ENCODE assay signal across 16 cellular contexts in genomic region chr4:138659041-138659565, GRCh38.
"Had no signal": no experiment of that assay in that cellular context is flagged by ENCODE, and none has a peak within 500 bp of the region (broad histone marks: within the 10 kb centered on the region; RNA-seq: fewer than 3 reads in every experiment).

No MANE protein-coding gene starts in this region.

- H3K27ac Mint-ChIP-seq: activated naive CD8-positive, alpha-beta T cell had no signal

- H3K4me1 Mint-ChIP-seq: naive B cell had no signal

- ATAC-seq: activated T-cell treated with anti-CD3 and anti-CD28 coated beads, Interleukin-2, amount 50 U/mL, for 4 hours; right lobe of liver had no signal

- H3K27ac ChIP-seq: esophagus muscularis mucosa, prostate gland, right lobe of liver had no signal

- H3K4me3 Mint-ChIP-seq: activated naive CD8-positive, alpha-beta T cell; activated T-cell treated with anti-CD3 and anti-CD28 coated beads, Interleukin-2, amount 50 U/mL, for 4 hours; naive B cell had no signal

- H3K36me3 Mint-ChIP-seq: activated naive CD8-positive, alpha-beta T cell; naive B cell had no signal

- H3K9me3 ChIP-seq: esophagus muscularis mucosa, prostate gland, right lobe of liver had no signal

- H3K4me1 ChIP-seq: prostate gland, right lobe of liver had no signal

- H3K36me3 ChIP-seq: esophagus muscularis mucosa, prostate gland, right lobe of liver had no signal

- H3K27me3 ChIP-seq: esophagus muscularis mucosa, right lobe of liver had no signal

- H3K27me3 Mint-ChIP-seq: activated naive CD8-positive, alpha-beta T cell had no signal

- DNase-seq: activated CD4-positive, alpha-beta T cell treated with anti-CD3 and anti-CD28 coated beads, Interleukin-2, amount 50 U/mL, for 4 hours; activated CD4-positive, CD25-positive, alpha-beta regulatory T cell treated with anti-CD3 and anti-CD28 coated beads, Interleukin-2, amount 50 U/mL, for 72 hours; activated effector memory CD4-positive, alpha-beta T cell treated with anti-CD3 and anti-CD28 coated beads, Interleukin-2, amount 50 U/mL, for 16 hours; activated T-cell treated with anti-CD3 and anti-CD28 coated beads, Interleukin-2, amount 50 U/mL, for 4 hours; amygdala; cerebellar nuclear complex; midbrain; naive B cell; occipital lobe; right lobe of liver; stimulated activated CD4-positive, alpha-beta T cell treated with anti-CD3 and anti-CD28 coated beads, Interleukin-12 subunit alpha, Interleukin-12 subunit beta, amount 100 ng/mL, for 4 hours; stimulated activated CD4-positive, alpha-beta T cell treated with anti-CD3 and anti-CD28 coated beads, Interleukin-2, amount 100 ng/mL, for 48 hours; stimulated activated naive CD4-positive, alpha-beta T cell treated with Interleukin-2 at 50 U/mL for 16 hours had no signal

- H3K4me3 ChIP-seq: esophagus muscularis mucosa, prostate gland, right lobe of liver had no signal
